32 cellular contexts compared by ENCODE assay signal in the genomic region with DNA sequence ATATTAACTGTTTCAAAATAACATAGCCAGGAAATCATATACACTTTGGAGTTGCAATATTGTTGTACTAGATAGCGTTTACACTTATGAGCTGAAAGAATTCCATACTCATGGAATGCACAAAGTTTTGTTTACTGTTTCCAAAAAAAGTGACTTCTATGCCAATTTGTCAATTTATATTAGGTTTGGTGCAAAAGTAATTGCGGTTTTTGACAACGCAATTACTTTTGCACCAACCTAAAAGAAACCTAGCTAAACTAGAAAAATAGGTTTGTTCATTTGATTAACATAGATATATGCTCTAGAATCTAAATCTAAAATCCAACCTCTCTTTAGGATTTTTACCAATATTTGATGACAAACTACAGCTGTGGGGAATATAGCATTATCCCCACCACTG. TPM values are rescaled to one million over a fixed set of nuclear protein-coding genes. Genes with fewer than 3 reads are reported as not detected.
"Had no signal": no experiment of that assay in that cellular context is flagged by ENCODE, and none has a peak within 500 bp of the region (broad histone marks: within the 10 kb centered on the region; RNA-seq: fewer than 3 reads in every experiment).

No MANE protein-coding gene starts in this region.

- H3K27ac ChIP-seq: neural progenitor cell, ovary, parathyroid adenoma, psoas muscle, skin epidermis, spleen, suprapubic skin, testis, tibial artery, transverse colon, upper lobe of right lung, uterus had no signal

- H3K36me3 Mint-ChIP-seq: natural killer cell; neural progenitor cell; stimulated activated memory B cell treated with anti-CD40 and anti-IgM and Interleukin-4, amounts not matched to agents 10 μg/mL and 1 μg/mL and 100 μg/mL, for 72 hours; type B pancreatic cell had no signal

- H3K4me1 ChIP-seq: parathyroid adenoma, psoas muscle, spleen, suprapubic skin, testis, tibial artery, transverse colon, upper lobe of right lung, uterus had no signal

- H3K27me3 ChIP-seq: neural progenitor cell, ovary, spleen, suprapubic skin, testis, tibial artery, transverse colon, upper lobe of right lung, uterus had no signal

- H3K27me3 Mint-ChIP-seq: progenitor cell of endocrine pancreas, type B pancreatic cell had no signal

- H3K4me3 Mint-ChIP-seq: natural killer cell; nephron; neural progenitor cell; stimulated activated memory B cell treated with anti-CD40 and anti-IgM and Interleukin-4, amounts not matched to agents 10 μg/mL and 1 μg/mL and 100 μg/mL, for 72 hours; stimulated activated naive CD8-positive, alpha-beta T cell treated with anti-CD3 and anti-CD28 coated beads, Interleukin-15, amount 100 ng/mL, for 72 hours; type B pancreatic cell had no signal

- H2AFZ ChIP-seq: neural progenitor cell, parathyroid adenoma had no signal

- H3K27ac Mint-ChIP-seq: natural killer cell; nephron; neural progenitor cell; progenitor cell of endocrine pancreas; stimulated activated memory B cell treated with anti-CD40 and anti-IgM and Interleukin-4, amounts not matched to agents 10 μg/mL and 1 μg/mL and 100 μg/mL, for 72 hours; stimulated activated naive CD8-positive, alpha-beta T cell treated with anti-CD3 and anti-CD28 coated beads, Interleukin-15, amount 100 ng/mL, for 72 hours; type B pancreatic cell had no signal

- ATAC-seq: natural killer cell; psoas muscle; right cardiac atrium; sciatic nerve; stimulated activated memory B cell treated with anti-CD40 and anti-IgM and Interleukin-4, amounts not matched to agents 10 μg/mL and 1 μg/mL and 100 μg/mL, for 72 hours; stimulated activated naive CD8-positive, alpha-beta T cell treated with anti-CD3 and anti-CD28 coated beads, Interleukin-15, amount 100 ng/mL, for 72 hours; stimulated activated naive CD8-positive, alpha-beta T cell treated with anti-CD3 and anti-CD28 coated beads, Interleukin-15, Interleukin-2, amounts not matched to agents 100 U/mL and 50 U/mL, for 24 hours; upper lobe of right lung had no signal

- H3K4me2 ChIP-seq: neural progenitor cell, smooth muscle cell had no signal

- H3K9me3 ChIP-seq: ovary, psoas muscle, spleen, suprapubic skin, testis, tibial artery, transverse colon, upper lobe of right lung, uterus had no signal

- H3K4me1 Mint-ChIP-seq: nephron had no signal

- H3K9ac ChIP-seq: neural progenitor cell, parathyroid adenoma had no signal

- H3K9me3 Mint-ChIP-seq: nephron; neural progenitor cell; stimulated activated memory B cell treated with anti-CD40 and anti-IgM and Interleukin-4, amounts not matched to agents 10 μg/mL and 1 μg/mL and 100 μg/mL, for 72 hours; type B pancreatic cell had no signal

- H3K36me3 ChIP-seq: neural progenitor cell, ovary, spleen, suprapubic skin, tibial artery, transverse colon, upper lobe of right lung, uterus had no signal

- H3K4me3 ChIP-seq: neural progenitor cell, ovary, psoas muscle, skin epidermis, smooth muscle cell, spleen, suprapubic skin, testis, tibial artery, transverse colon, upper lobe of right lung, uterus had no signal

- H3K79me2 ChIP-seq: parathyroid adenoma had no signal

- DNase-seq: natural killer cell; occipital lobe; ovary; posterior cingulate gyrus; psoas muscle; right cardiac atrium; spleen; stimulated activated CD4-positive, alpha-beta T cell treated with anti-CD3 and anti-CD28 coated beads, Interleukin-12 subunit alpha, Interleukin-12 subunit beta, amount 100 ng/mL, for 4 hours; stimulated activated CD4-positive, alpha-beta T cell treated with anti-CD3 and anti-CD28 coated beads, Interleukin-1b, Interleukin-23, amount 100 ng/mL, for 48 hours; stimulated activated CD4-positive, alpha-beta T cell treated with anti-CD3 and anti-CD28 coated beads, Interleukin-4, amount 100 ng/mL, for 1 hour; stimulated activated CD4-positive, alpha-beta T cell treated with anti-CD3 and anti-CD28 coated beads, Interleukin-4, amount 100 ng/mL, for 4 hours; stimulated activated CD8-positive, alpha-beta memory T cell treated with anti-CD3 and anti-CD28 coated beads, Interleukin-4, amount 100 ng/mL, for 48 hours; stimulated activated naive CD4-positive, alpha-beta T cell; stimulated activated naive CD8-positive, alpha-beta T cell treated with anti-CD3 and anti-CD28 coated beads, Interleukin-15, amount 100 ng/mL, for 72 hours; stimulated activated naive CD8-positive, alpha-beta T cell treated with anti-CD3 and anti-CD28 coated beads, Interleukin-15, Interleukin-2, amounts not matched to agents 100 U/mL and 50 U/mL, for 24 hours; substantia nigra; testis; tibial artery; transverse colon; upper lobe of right lung; uterus had no signal

RNA-seq across cellular contexts. Expression of gene RXFP1, which starts 15.2 kb away (rescaled TPM):
- total RNA-seq: natural killer cell, osteoblast, progenitor cell of endocrine pancreas, psoas muscle, sciatic nerve, smooth muscle cell had no signal
- polyA plus RNA-seq: smooth muscle cell had no signal
